ENCODE assay signal across 30 cellular contexts in genomic region chr1:23864801-23865542, GRCh38. TPM values are rescaled to one million over a fixed set of nuclear protein-coding genes. Genes with fewer than 3 reads are reported as not detected.
A peak's percentile ranks its signal among the peaks of the same experiment; 100 is the strongest.
DNase-seq lines count a peak whose midpoint lies in the region; ATAC-seq, FAIRE-seq and TF ChIP-seq lines count a peak whose summit lies in the region.
"Had no signal": no experiment of that assay in that cellular context is flagged by ENCODE, and none has a peak within 500 bp of the region (broad histone marks: within the 10 kb centered on the region; RNA-seq: fewer than 3 reads in every experiment).

No MANE protein-coding gene starts in this region.

- FAIRE-seq in GM12878 (lab: Jason Lieb, UNC) (peak; percentile 31), HTR-8/SVneo (lab: Jason Lieb, UNC) (no peak)
- FAIRE-seq: islet of Langerhans, pancreas, TTC549 had no signal

- CTCF ChIA-PET in GM12878 (lab: Yijun Ruan, JAX): interaction anchor here (0.6 to 4.6 kb wide), 10 partner anchors 11 to 74 kb away, joined by 3 to 50 read pairs (median 4); partner anchors contain the start of gene LYPLA2

- WGBS in GM12878 (ENCODE audit: insufficient coverage, insufficient replicate concordance, low lambda C conversion rate, missing lambda C conversion rate): 74% methylated on average over 13 of the region's 13 CpGs

- H3K9me3 ChIP-seq in GM12878 (replicated peaks; ENCODE audit: control insufficient read depth, insufficient read depth, low read length) (no peaks in the 10 kb centered on the region), osteoblast (ENCODE audit: low read depth, low read length) (no peaks in the 10 kb centered on the region)
- H3K9me3 ChIP-seq: adrenal gland, pancreas had no signal

- DNase-seq in GM06990 (ENCODE audit: extremely low read depth, insufficient read length) (no peak), M059J (ENCODE audit: low read depth) (peak; percentile 67), GM12878 (ENCODE audit: low read depth, low spot score) (no peak), osteoblast (ENCODE audit: insufficient read length, low spot score, missing footprints) (no peak), HTR-8/SVneo (ENCODE audit: insufficient read length, low spot score) (no peak)
- DNase-seq: activated CD4-positive, alpha-beta T cell treated with anti-CD3 and anti-CD28 coated beads, Interleukin-2, amount 50 U/mL, for 48 hours; activated naive CD4-positive, alpha-beta T cell treated with anti-CD3 and anti-CD28 coated beads for 36 hours; glutamatergic neuron; H9; midbrain; NCI-H1105 treated with DMSO at 0.1 percent for 48 hours; NCI-H2029 treated with DMSO at 0.1 percent for 48 hours; NCI-H748 treated with DMSO at 0.1 percent for 48 hours; nephron progenitor cell; stimulated activated CD4-positive, alpha-beta T cell treated with anti-CD3 and anti-CD28 coated beads, Interleukin-12 subunit alpha, Interleukin-12 subunit beta, amount 100 ng/mL, for 4 hours; stimulated activated CD4-positive, alpha-beta T cell treated with anti-CD3 and anti-CD28 coated beads, Interleukin-4, amount 100 ng/mL, for 1 hour; T-helper 1 cell had no signal

- TF ChIP-seq RAD21 in GM12878 (IDR thresholded peaks at IDR 0.05; ENCODE audit: insufficient read depth, low read depth, low read length): no peak

- H3K4me3 ChIP-seq in GM06990 (replicated peaks; ENCODE audit: low read depth, low read length) (peak overlapping the region; percentile 90), GM12878 (peak overlapping the region; percentile 77; the same call in 1 of the 2 replicates), osteoblast (ENCODE audit: insufficient read depth, low read length) (no peak overlapping the region)
- H3K4me3 ChIP-seq: adrenal gland, pancreas had no signal

- no peak for TF ChIP-seq EP300 in GM12878 (IDR thresholded peaks at IDR 0.05; ENCODE audit: borderline replicate concordance in 1 of 2, control insufficient read depth in 1 of 2, low read depth in 2 of 2, low read length in 2 of 2)

- RAD21 ChIA-PET in GM12878 (lab: Charles Lee; ENCODE audit: unreplicated experiment): interaction anchor here (0.6 to 4.8 kb wide), 5 partner anchors 45 to 246 kb away, joined by 3 to 20 read pairs (median 8); partner anchors contain the start of gene CNR2

- peaks cover 10% of the 10 kb centered on the region for H3K36me3 ChIP-seq in GM06990 (ENCODE audit: control insufficient read depth, insufficient read depth, low read length)
- H3K36me3 ChIP-seq in GM12878 (ENCODE audit: control insufficient read depth in 2 of 2, insufficient read depth in 2 of 2, low read length in 1 of 2): peaks cover 0 to 5% of the 10 kb centered on the region in 2 experiments; a peak in 2 of 4 replicates
- H3K36me3 ChIP-seq in osteoblast (ENCODE audit: insufficient read depth, low read length): peaks cover 8% of the 10 kb centered on the region

- TF ChIP-seq POLR2A in GM12878 (IDR thresholded peaks at IDR 0.05; ENCODE audit: low read depth, low read length): no peak

- H3K9ac ChIP-seq in GM12878 (ENCODE audit: control insufficient read depth, insufficient read depth, low read length): peak overlapping the region; percentile 52; the same call in 1 of the 2 replicates

- ATAC-seq in GM12878: peak; percentile 47
- ATAC-seq in HG03469 (IDR thresholded peaks at IDR 0.05; ENCODE audit: unreplicated experiment): no peak
- ATAC-seq in HG03457 (IDR thresholded peaks at IDR 0.05; ENCODE audit: unreplicated experiment): no peak
- ATAC-seq in GM19023 (IDR thresholded peaks at IDR 0.05; ENCODE audit: unreplicated experiment): no peak
- ATAC-seq: activated CD4-positive, CD25-positive, alpha-beta regulatory T cell treated with anti-CD3 and anti-CD28 coated beads, Interleukin-2, amount 50 U/mL, for 24 hours; pancreas; right cardiac atrium; stimulated activated effector memory CD8-positive, alpha-beta T cell treated with anti-CD3 and anti-CD28 coated beads, Interleukin-12 subunit alpha, Interleukin-12 subunit beta, amount 100 ng/mL, for 72 hours had no signal

- H3K27me3 ChIP-seq in GM06990 (replicated peaks; ENCODE audit: control insufficient read depth, insufficient read depth, low read length): no peaks in the 10 kb centered on the region
- no peaks in the 10 kb centered on the region for H3K27me3 ChIP-seq in GM12878 (replicated peaks in 1 of 2; ENCODE audit: control insufficient read depth in 2 of 2, insufficient read depth in 2 of 2, low read length in 1 of 2)
- peaks cover 4% of the 10 kb centered on the region for H3K27me3 ChIP-seq in osteoblast (ENCODE audit: insufficient read depth, low read length)
- H3K27me3 ChIP-seq: adrenal gland, pancreas had no signal

- H4K20me1 ChIP-seq in GM12878 (ENCODE audit: control insufficient read depth, insufficient read depth) (no peaks in the 10 kb centered on the region), osteoblast (ENCODE audit: insufficient read depth, low read length) (no peaks in the 10 kb centered on the region)

- BruUV-seq in GM12878 (replicated peaks; lab: Mats Ljungman, UMichigan): TSS peak; percentile 65

- POLR2A ChIA-PET in GM12878 (lab: Charles Lee): interaction anchor here (1.0 to 1.6 kb wide), 7 partner anchors 26 to 54 kb away, joined by 3 to 8 read pairs (median 4); partner anchors contain the start of genes CNR2 and HMGCL

- TF ChIP-seq CTCF in GM06990 (IDR thresholded peaks at IDR 0.05; ENCODE audit: insufficient read depth, low read length, poor library complexity, severe bottlenecking): no peak
- no peak for TF ChIP-seq CTCF in GM12878 (IDR thresholded peaks at IDR 0.05 in 2 of 3, conservative IDR thresholded peaks at IDR 0.05 in 1 of 3; ENCODE audit: control insufficient read depth in 2 of 3, extremely low read depth in 1 of 3, insufficient read depth in 1 of 3, low read depth in 3 of 3, low read length in 3 of 3)
- no peak for TF ChIP-seq CTCF in osteoblast (IDR thresholded peaks at IDR 0.05; ENCODE audit: extremely low read depth, low read depth, low read length)

- intact Hi-C loops in GM12878 (cut with micrococcal nuclease; ENCODE audit: unreplicated experiment): loop anchor here (1.0 kb wide), 1 partner anchor 39 kb away; no protein-coding TSS in a partner anchor

- in situ Hi-C loops in GM12878 (cut with MboI): loop anchor here (10.0 kb wide), 1 partner anchor 60 kb away; the partner anchor contains the start of gene GALE

- SMC1A ChIA-PET in GM12878 (lab: Charles Lee; ENCODE audit: uncharacterized antibody, unreplicated experiment): interaction anchor here (0.8 to 2.7 kb wide), 12 partner anchors 10 to 111 kb away, joined by 3 to 20 read pairs (median 4); partner anchors contain the start of gene CNR2

- H3K4me2 ChIP-seq in GM12878 (ENCODE audit: control insufficient read depth, insufficient read depth) (peak overlapping the region; percentile 64), osteoblast (ENCODE audit: insufficient read depth, low read length) (no peak overlapping the region)

- H2AFZ ChIP-seq in GM12878 (ENCODE audit: control insufficient read depth, low read depth, low read length) (no peak overlapping the region), osteoblast (ENCODE audit: low read length) (no peak overlapping the region)

- peak overlapping the region; percentile 63 for H3K27ac ChIP-seq in GM12878 (ENCODE audit: control insufficient read depth, insufficient read depth)
- H3K27ac ChIP-seq in osteoblast (ENCODE audit: low read depth, low read length): peak overlapping the region; percentile 7
- H3K27ac ChIP-seq: adrenal gland, pancreas had no signal

- H3K4me1 ChIP-seq in GM12878 (ENCODE audit: control insufficient read depth, insufficient read depth, low read length) (peaks cover 10% of the 10 kb centered on the region), osteoblast (ENCODE audit: insufficient read depth, low read length) (peaks cover 13% of the 10 kb centered on the region)

- H3K79me2 ChIP-seq in GM12878 (ENCODE audit: control insufficient read depth, insufficient read depth, low read length): peaks cover 35% of the 10 kb centered on the region
- peaks cover 7% of the 10 kb centered on the region for H3K79me2 ChIP-seq in osteoblast (ENCODE audit: insufficient read depth, low read length)

RNA-seq across cellular contexts. Expression of gene FUCA1, which starts 3.1 kb away (rescaled TPM):
- 65.9 and 67.4 TPM in 2 replicates for total RNA-seq in M059J (2014; rRNA removed; shearing (Covaris generic))
- total RNA-seq in GM12878 (2013; cell fraction: nucleolus; rRNA removed): 37.5 and 45.4 TPM in 2 replicates
- total RNA-seq in GM12878 (2014; rRNA removed) (53.7 and 59.5 TPM in 2 replicates), GM12878 (2014; rRNA removed; fragmentation: Illumina TruSeq; extraction: Trizol) (51.4 and 54.4 TPM in 2 replicates), GM12878 (2021) (41.3 and 42.4 TPM in 2 replicates), osteoblast (31.2 and 34.7 TPM in 2 replicates)
- polyA plus RNA-seq in GM12878 (2011; ENCODE audit: low read depth): 40.3 TPM
- polyA plus RNA-seq in GM12878 (2011; rRNA removed) (51.6 and 65.1 TPM in 2 replicates), GM12878 (2014; fragmentation: Illumina TruSeq; extraction: Trizol) (55.9 and 61.5 TPM in 2 replicates), GM12878 (2014; fragmentation: Nextera tagmentation; extraction: Ambion mirVana) (10 to 100 TPM; 33.3 to 41.8 TPM), GM12878 (2014; rRNA removed) (39.6 and 49.9 TPM in 2 replicates), GM12878 (2016; fragmentation: Nextera tagmentation; extraction: Ambion mirVana) (100 to 1,000 TPM; 112 to 117 TPM)
- polyA plus RNA-seq in GM12878 (2011; cell fraction: cytosol; rRNA removed): 31.8 and 33.0 TPM in 2 replicates
- 19.2 and 22.0 TPM in 2 replicates for polyA plus RNA-seq in GM12878 (2011; cell fraction: nucleus; rRNA removed)
- 39.7 and 51.5 TPM in 2 replicates for polyA plus RNA-seq in GM12878 (2012)
- 29.6 and 35.9 TPM in 2 replicates for polyA minus RNA-seq in GM12878 (2011; rRNA and poly(A)+ RNA removed)
- 10.7 and 11.8 TPM in 2 replicates for polyA minus RNA-seq in GM12878 (2011; cell fraction: cytosol; rRNA and poly(A)+ RNA removed)
- polyA minus RNA-seq in GM12878 (2011; cell fraction: nucleus; rRNA and poly(A)+ RNA removed): 5.4 and 9.6 TPM in 2 replicates

RNA-seq across cellular contexts. Expression of gene HMGCL, which starts 39.7 kb away (rescaled TPM):
- total RNA-seq in M059J (2014; rRNA removed; shearing (Covaris generic)): 41.8 and 43.2 TPM in 2 replicates
- 49.0 and 49.4 TPM in 2 replicates for total RNA-seq in GM12878 (2013; cell fraction: nucleolus; rRNA removed)
- total RNA-seq in GM12878 (2014; rRNA removed): 34.2 and 35.9 TPM in 2 replicates
- 29.4 and 34.0 TPM in 2 replicates for total RNA-seq in GM12878 (2014; rRNA removed; fragmentation: Illumina TruSeq; extraction: Trizol)
- 29.4 and 33.1 TPM in 2 replicates for total RNA-seq in GM12878 (2021)
- polyA plus RNA-seq in GM12878 (2011; ENCODE audit: low read depth): 32.9 TPM
- 30.6 and 35.5 TPM in 2 replicates for polyA plus RNA-seq in GM12878 (2011; rRNA removed)
- 35.9 and 40.0 TPM in 2 replicates for polyA plus RNA-seq in GM12878 (2011; cell fraction: cytosol; rRNA removed)
- 21.1 and 28.7 TPM in 2 replicates for polyA plus RNA-seq in GM12878 (2011; cell fraction: nucleus; rRNA removed)
- polyA plus RNA-seq in GM12878 (2012): 32.2 and 51.7 TPM in 2 replicates
- polyA plus RNA-seq in GM12878 (2014; fragmentation: Illumina TruSeq; extraction: Trizol): 28.0 and 34.2 TPM in 2 replicates
- 100 to 1,000 TPM in 1 of 2 experiments, 10 to 100 TPM in 1; 75.9 to 127 TPM for polyA plus RNA-seq in GM12878 (2014; fragmentation: Nextera tagmentation; extraction: Ambion mirVana)
- 32.1 and 37.3 TPM in 2 replicates for polyA plus RNA-seq in GM12878 (2014; rRNA removed)
- 10 to 100 TPM; 40.1 to 40.5 TPM for polyA plus RNA-seq in GM12878 (2016; fragmentation: Nextera tagmentation; extraction: Ambion mirVana)
- polyA minus RNA-seq in GM12878 (2011; rRNA and poly(A)+ RNA removed): 25.5 and 28.4 TPM in 2 replicates
- 6.3 and 8.2 TPM in 2 replicates for polyA minus RNA-seq in GM12878 (2011; cell fraction: cytosol; rRNA and poly(A)+ RNA removed)
- polyA minus RNA-seq in GM12878 (2011; cell fraction: nucleus; rRNA and poly(A)+ RNA removed): 8.8 and 12.3 TPM in 2 replicates
- total RNA-seq in osteoblast: 36.5 and 39.8 TPM in 2 replicates

RNA-seq across cellular contexts. Expression of gene CNR2, which starts 48.2 kb away (rescaled TPM):
- total RNA-seq in M059J (2014; rRNA removed; shearing (Covaris generic)): not detected in 2 replicates
- total RNA-seq in GM12878 (2013; cell fraction: nucleolus; rRNA removed): 18.1 and 19.7 TPM in 2 replicates
- 19.2 and 19.8 TPM in 2 replicates for total RNA-seq in GM12878 (2014; rRNA removed)
- 18.9 and 19.5 TPM in 2 replicates for total RNA-seq in GM12878 (2014; rRNA removed; fragmentation: Illumina TruSeq; extraction: Trizol)
- total RNA-seq in GM12878 (2021): 13.6 and 15.1 TPM in 2 replicates
- 3.5 TPM for polyA plus RNA-seq in GM12878 (2011; ENCODE audit: low read depth)
- 0.40 and 0.46 TPM in 2 replicates for polyA plus RNA-seq in GM12878 (2011; rRNA removed)
- 0.45 and 0.52 TPM in 2 replicates for polyA plus RNA-seq in GM12878 (2011; cell fraction: cytosol; rRNA removed)
- polyA plus RNA-seq in GM12878 (2011; cell fraction: nucleus; rRNA removed): 0.38 and 0.54 TPM in 2 replicates
- polyA plus RNA-seq in GM12878 (2012): 5.1 and 6.4 TPM in 2 replicates
- polyA plus RNA-seq in GM12878 (2014; fragmentation: Illumina TruSeq; extraction: Trizol): 12.8 and 13.5 TPM in 2 replicates
- polyA plus RNA-seq in GM12878 (2014; fragmentation: Nextera tagmentation; extraction: Ambion mirVana): 10 to 100 TPM in 1 of 2 experiments, 1 to 10 TPM in 1; 9.8 to 12.3 TPM
- polyA plus RNA-seq in GM12878 (2014; rRNA removed): 10.3 and 11.2 TPM in 2 replicates
- 10 to 100 TPM; 11.9 to 12.2 TPM for polyA plus RNA-seq in GM12878 (2016; fragmentation: Nextera tagmentation; extraction: Ambion mirVana)
- polyA minus RNA-seq in GM12878 (2011; rRNA and poly(A)+ RNA removed): 0.59 and 1.1 TPM in 2 replicates
- 0.21 TPM in 1 of 2 replicates, not detected in the other for polyA minus RNA-seq in GM12878 (2011; cell fraction: cytosol; rRNA and poly(A)+ RNA removed)
- polyA minus RNA-seq in GM12878 (2011; cell fraction: nucleus; rRNA and poly(A)+ RNA removed): 0.24 and 0.38 TPM in 2 replicates
- total RNA-seq in osteoblast: not detected in 2 replicates
- total RNA-seq: activated naive CD4-positive, alpha-beta T cell treated with anti-CD3 and anti-CD28 coated beads for 36 hours; epithelial cell of proximal tubule; H9; pancreas; right cardiac atrium; ureter had no signal
- polyA plus RNA-seq: BJ, pancreas, right cardiac atrium had no signal

Comparison
In these comparisons a context has a peak if more than half of its experiments do, and no peak if none do; other contexts are left out.
1. RNA of gene CNR2, which starts 48.2 kb away (total RNA-seq): 13.6 to 19.8 TPM in GM12878; not detected in M059J and not detected in osteoblast; every median in the first group is over 10 times any median in the second.